In the genomic region with DNA sequence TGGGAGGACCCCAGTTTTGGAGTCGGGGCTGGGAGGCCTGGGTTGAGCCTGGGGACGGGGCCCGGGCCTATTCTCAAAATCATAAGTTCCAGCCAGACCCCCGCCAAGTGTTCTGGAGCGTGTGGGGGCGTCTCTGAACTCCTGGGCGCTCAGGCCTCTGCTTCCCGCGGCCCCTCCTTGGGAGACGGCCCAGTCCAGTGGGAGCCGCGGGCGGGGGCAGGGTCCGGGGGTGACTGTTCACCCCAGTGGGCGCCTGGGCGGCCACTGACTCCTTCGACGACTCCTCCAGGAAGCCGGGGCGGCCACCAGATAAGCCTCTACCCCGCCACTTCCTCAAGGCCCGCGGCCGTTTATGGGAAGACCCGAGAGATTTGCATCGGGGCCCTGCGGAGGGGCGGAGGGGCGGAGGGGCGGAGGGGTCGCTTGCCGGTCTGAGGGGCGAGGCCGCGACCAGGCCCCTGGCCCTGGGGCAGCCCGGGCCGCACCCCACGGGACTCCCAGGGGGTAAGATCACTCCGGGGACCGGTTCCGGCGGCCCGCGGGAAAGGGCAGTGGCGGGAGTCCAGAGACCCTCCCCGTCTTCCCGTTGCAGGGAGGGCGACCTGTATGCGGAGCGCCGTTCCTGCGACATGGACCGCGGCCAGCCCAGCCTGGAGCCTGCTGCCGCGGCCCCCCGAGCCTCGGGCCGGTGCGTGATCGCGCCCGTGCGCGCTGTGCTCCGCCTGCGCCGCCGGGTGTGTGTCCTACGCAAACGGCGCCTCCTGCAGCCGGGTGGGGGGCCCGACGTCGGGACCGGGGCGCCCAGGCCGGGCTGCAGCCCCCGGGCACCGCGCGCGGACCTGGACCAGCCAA, we compare ENCODE assay signal across 8 cellular contexts. TPM values are rescaled to one million over a fixed set of nuclear protein-coding genes. Genes with fewer than 3 reads are reported as not detected.
DNase-seq lines count a peak whose midpoint lies in the region; ATAC-seq, FAIRE-seq and TF ChIP-seq lines count a peak whose summit lies in the region.

No MANE protein-coding gene starts in this region.

- H3K36me3 ChIP-seq in OCI-LY3 (replicated peaks; ENCODE audit: low read depth, low read length): peaks cover 15% of the 10 kb centered on the region
- peaks cover 0 to 12% (median under 1%) of the 10 kb centered on the region in 4 experiments; a peak in 3 of 8 replicates for H3K36me3 ChIP-seq in H1 (ENCODE audit: control insufficient read depth in 2 of 4, insufficient read depth in 4 of 4, low read length in 3 of 4)
- H3K36me3 ChIP-seq in mucosa of stomach (ENCODE audit: control insufficient read depth, insufficient read depth, low read length): no peaks in the 10 kb centered on the region
- H3K36me3 ChIP-seq in Caco-2 (ENCODE audit: control insufficient read depth, insufficient read depth, low read length): no peaks in the 10 kb centered on the region; the same call in 1 of the 2 replicates

- no peaks in the 10 kb centered on the region for H3K27me3 Mint-ChIP-seq in Caco-2 (ENCODE audit: insufficient read depth, unreplicated experiment)

- H2AFZ ChIP-seq in OCI-LY3 (ENCODE audit: low read depth, low read length): no peak overlapping the region
- H2AFZ ChIP-seq in H1 (ENCODE audit: low read length): no peak overlapping the region

- no peak overlapping the region for H4K5ac ChIP-seq in H1 (ENCODE audit: insufficient read length, low read depth, low read length)

- peak overlapping the region; percentile 81 for H3K4me3 ChIP-seq in OCI-LY3 (ENCODE audit: low read length)
- H3K4me3 ChIP-seq in H1 (ENCODE audit: extremely low read depth in 1 of 4, insufficient read depth in 2 of 4, low read depth in 3 of 4, low read length in 4 of 4): peak overlapping the region; percentile 26 to 70 (median 58)
- H3K4me3 ChIP-seq in mucosa of stomach (ENCODE audit: low read length): peak overlapping the region; percentile 67
- H3K4me3 ChIP-seq in Caco-2 (ENCODE audit: low read depth, low read length): no peak overlapping the region

- 11% methylated on average over 64 of the region's 84 CpGs; no CpG with 5 or more reads in 1 of the 2 experiments for WGBS in H1 (ENCODE audit: extremely low coverage in 1 of 2, insufficient coverage in 1 of 2, insufficient read length in 1 of 2, insufficient replicate concordance in 2 of 2, low coverage in 1 of 2, low lambda C conversion rate in 2 of 2, missing lambda C conversion rate in 1 of 2), 2 experiments

- no peak overlapping the region for H2BK20ac ChIP-seq in H1 (ENCODE audit: low read length)

- H2BK15ac ChIP-seq in H1 (ENCODE audit: low read length): no peak overlapping the region

- no peak overlapping the region for H2AK5ac ChIP-seq in H1 (ENCODE audit: low read depth, low read length)

- intact Hi-C loops in Caco-2 (cut with micrococcal nuclease; ENCODE audit: unreplicated experiment): no loop called here

- H3K4me3 Mint-ChIP-seq in Caco-2 (ENCODE audit: unreplicated experiment): no peak overlapping the region

- H3K79me2 ChIP-seq in OCI-LY3 (ENCODE audit: low read length): no peaks in the 10 kb centered on the region
- H3K79me2 ChIP-seq in H1 (ENCODE audit: control insufficient read depth in 1 of 2, insufficient read depth in 2 of 2, low read length in 2 of 2): no peaks in the 10 kb centered on the region

- H4K8ac ChIP-seq in H1 (ENCODE audit: extremely low read depth, insufficient read depth, low read length): peak overlapping the region; percentile 66

- no peak overlapping the region for H3K23ac ChIP-seq in H1 (ENCODE audit: insufficient read length)

- POLR2A ChIA-PET in H1 (lab: Charles Lee; ENCODE audit: partially characterized antibody) (interaction anchor here (0.5 to 47.8 kb wide), 10 partner anchors 9 to 432 kb away, joined by 3 to 1462 read pairs (median 7); partner anchors contain the start of genes CYSRT1, EXD3, NDOR1 and NELFB), Caco-2 (lab: Charles Lee) (no interaction called here)

- peaks cover 39% of the 10 kb centered on the region for H3K36me3 Mint-ChIP-seq in Caco-2 (ENCODE audit: insufficient read depth, unreplicated experiment)

- TF ChIP-seq EP300 in H1 (IDR thresholded peaks at IDR 0.05; ENCODE audit: borderline replicate concordance in 1 of 2, low read depth in 2 of 2, low read length in 2 of 2): no peak

- DNase-seq in H1 (ENCODE audit: low read depth in 1 of 2, low spot score in 2 of 2) (peak in 1 of 2 experiments; percentile 77), activated gamma-delta T cell (lab: John Stamatoyannopoulos, UW) (no peak), Caco-2 (no peak)

- H3K27ac Mint-ChIP-seq in Caco-2 (ENCODE audit: unreplicated experiment): no peak overlapping the region

- peak; percentile 8 for ATAC-seq in GM18868 (IDR thresholded peaks at IDR 0.05; ENCODE audit: unreplicated experiment)
- ATAC-seq in HG03280 (IDR thresholded peaks at IDR 0.05; ENCODE audit: unreplicated experiment): no peak
- no peak for ATAC-seq in HG03139 (IDR thresholded peaks at IDR 0.05; ENCODE audit: unreplicated experiment)

- H2BK12ac ChIP-seq in H1 (ENCODE audit: low read depth, low read length): no peak overlapping the region

- H3K9me3 ChIP-seq in OCI-LY3 (ENCODE audit: insufficient read depth, low read length) (no peaks in the 10 kb centered on the region), H1 (ENCODE audit: insufficient read depth in 2 of 2, low read depth in 1 of 2, low read length in 1 of 2) (no peaks in the 10 kb centered on the region; a peak in 1 of 4 replicates), mucosa of stomach (ENCODE audit: control insufficient read depth, low read length) (no peaks in the 10 kb centered on the region), Caco-2 (0 out of 2 replicates have a peak, but pooled peaks cover 6% of the 10 kb centered on the region)

- no TSS peak for BruUV-seq in Caco-2 (replicated peaks; lab: Mats Ljungman, UMichigan)

- no peaks in the 10 kb centered on the region; the same call in 1 of the 2 replicates for H3K79me1 ChIP-seq in H1 (ENCODE audit: low read depth, low read length)

- peak overlapping the region; percentile 13 for H3K4ac ChIP-seq in H1 (replicated peaks; ENCODE audit: insufficient read length, low read depth, low read length)

- H4K20me1 ChIP-seq in OCI-LY3 (ENCODE audit: insufficient read depth, low read length): no peaks in the 10 kb centered on the region
- peaks cover 0 to 13% of the 10 kb centered on the region in 2 experiments for H4K20me1 ChIP-seq in H1 (replicated peaks in 1 of 2; ENCODE audit: control insufficient read depth in 1 of 2, insufficient read depth in 2 of 2, low read length in 2 of 2)

- H3K27me3 ChIP-seq in OCI-LY3 (ENCODE audit: low read depth, low read length): no peaks in the 10 kb centered on the region
- H3K27me3 ChIP-seq in H1 (replicated peaks in 1 of 4; ENCODE audit: control insufficient read depth in 3 of 4, extremely low read depth in 1 of 4, insufficient read depth in 3 of 4, low read length in 3 of 4): peaks cover 2 to 27% (median 14%) of the 10 kb centered on the region in 4 experiments; a peak in 6 of 7 replicates
- no peaks in the 10 kb centered on the region for H3K27me3 ChIP-seq in mucosa of stomach (ENCODE audit: control insufficient read depth, insufficient read depth, low read length)
- no peaks in the 10 kb centered on the region for H3K27me3 ChIP-seq in Caco-2 (replicated peaks; ENCODE audit: control insufficient read depth, insufficient read depth, low read length)

- no peaks in the 10 kb centered on the region for H3K9me3 Mint-ChIP-seq in Caco-2 (ENCODE audit: unreplicated experiment)

- TF ChIP-seq CTCF in OCI-LY3 (IDR thresholded peaks at IDR 0.05; ENCODE audit: low read depth, low read length) (no peak), H1 (IDR thresholded peaks at IDR 0.05; ENCODE audit: control extremely low read depth in 1 of 3, insufficient read depth in 1 of 3, low read depth in 1 of 3, low read length in 3 of 3) (0 out of 4 replicates have a peak, but pooled peaks of 1 of the 3 experiments have one; percentile 17), Caco-2 (IDR thresholded peaks at IDR 0.05; ENCODE audit: insufficient read depth in 1 of 2, low read depth in 1 of 2, low read length in 1 of 2, severe bottlenecking in 1 of 2, unreplicated experiment in 1 of 2) (no peak)

- H3K4me1 ChIP-seq in OCI-LY3 (ENCODE audit: low read length) (peaks cover 28% of the 10 kb centered on the region), H1 (replicated peaks in 1 of 4; ENCODE audit: control insufficient read depth in 3 of 4, insufficient read depth in 4 of 4, low read length in 3 of 4) (peaks cover 0 to 26% (median 18%) of the 10 kb centered on the region in 4 experiments; a peak in 6 of 7 replicates), mucosa of stomach (ENCODE audit: control insufficient read depth, insufficient read depth, low read length) (peaks cover 44% of the 10 kb centered on the region), Caco-2 (no peaks in the 10 kb centered on the region)

- TF ChIP-seq RAD21 in H1 (IDR thresholded peaks at IDR 0.05 in 1 of 2, conservative IDR thresholded peaks at IDR 0.05 in 1 of 2; ENCODE audit: low read depth in 2 of 2, low read length in 2 of 2): no peak

- H3K9ac ChIP-seq in OCI-LY3 (ENCODE audit: low read length): peak overlapping the region; percentile 84
- no peak overlapping the region; a peak in 1 of 7 replicates for H3K9ac ChIP-seq in H1 (replicated peaks in 1 of 4; ENCODE audit: extremely low read depth in 1 of 4, low read depth in 3 of 4, low read length in 3 of 4)
- H3K9ac ChIP-seq in mucosa of stomach (ENCODE audit: low read length): peak overlapping the region; percentile 93

- TF ChIP-seq POLR2A in H1 (IDR thresholded peaks at IDR 0.05; ENCODE audit: control extremely low read depth in 1 of 2, low read depth in 2 of 2, low read length in 2 of 2): no peak

- H3K56ac ChIP-seq in H1 (replicated peaks; ENCODE audit: insufficient read length, low read depth, low read length): peak overlapping the region; percentile 64

- peak overlapping the region; percentile 60; the same call in 1 of the 2 replicates for H2BK5ac ChIP-seq in H1 (ENCODE audit: low read depth, low read length)

- H3K18ac ChIP-seq in H1 (ENCODE audit: extremely low read depth, low read length): peak overlapping the region; percentile 68

- H3K4me1 Mint-ChIP-seq in Caco-2 (ENCODE audit: low read depth, unreplicated experiment): no peaks in the 10 kb centered on the region

- H4K91ac ChIP-seq in H1 (replicated peaks; ENCODE audit: insufficient read length, low read length): peak overlapping the region; percentile 73

- no peak for FAIRE-seq in H1 (lab: Jason Lieb, UNC)

- CTCF ChIA-PET in H1 (lab: Charles Lee; ENCODE audit: partially characterized antibody) (interaction anchor here (0.7 to 2.7 kb wide), 11 partner anchors 9 to 210 kb away, joined by 3 to 10 read pairs (median 3); partner anchors contain the start of genes NELFB, NRARP and STPG3), Caco-2 (lab: Charles Lee) (no interaction called here)

- peaks cover 13% of the 10 kb centered on the region; the same call in 1 of the 2 replicates for H3K23me2 ChIP-seq in H1 (ENCODE audit: low read depth, low read length)

- H3K27ac ChIP-seq in OCI-LY3 (ENCODE audit: low read length): peak overlapping the region; percentile 58
- H3K27ac ChIP-seq in H1 (ENCODE audit: low read depth, low read length): no peak overlapping the region

- H3K14ac ChIP-seq in H1 (ENCODE audit: insufficient read length): no peak overlapping the region

- H3K4me2 ChIP-seq in OCI-LY3 (ENCODE audit: low read length): peak overlapping the region; percentile 79
- H3K4me2 ChIP-seq in H1 (ENCODE audit: insufficient read depth in 1 of 2, low read depth in 2 of 2, low read length in 2 of 2): peak overlapping the region; percentile 58 to 80; a peak in 3 of 4 replicates

- no peak overlapping the region for H2BK120ac ChIP-seq in H1 (replicated peaks; ENCODE audit: low read depth, low read length)

RNA-seq across cellular contexts. Expression of gene TOR4A, which starts 0.8 kb away (rescaled TPM):
- 9.2 and 9.3 TPM in 2 replicates for total RNA-seq in H1 (2021; fragmentation: NEBNext Ultra II Directional; extraction: Animal tissue kit (Norgen Biotek cat#: 25700))
- 8.4 and 11.4 TPM in 2 replicates for polyA plus RNA-seq in H1 (2011; rRNA removed)
- polyA plus RNA-seq in H1 (2011; cell fraction: cytosol; rRNA removed): 6.6 TPM
- polyA plus RNA-seq in H1 (2011; cell fraction: nucleus; rRNA removed): 11.1 TPM
- polyA plus RNA-seq in H1 (2012, experiment 1 of 2): 3.5 to 6.6 TPM (median 5.8 TPM) in 4 replicates
- polyA plus RNA-seq in H1 (2012, experiment 2 of 2): 5.1 TPM
- polyA plus RNA-seq in H1 (2013, experiment 1 of 2): 12.1 TPM
- polyA plus RNA-seq in H1 (2013, experiment 2 of 2): 12.3 TPM
- 2.7 TPM in 2 replicates for polyA minus RNA-seq in H1 (2011; rRNA and poly(A)+ RNA removed)
- 10.6 TPM for polyA minus RNA-seq in H1 (2011; cell fraction: cytosol; rRNA and poly(A)+ RNA removed)
- polyA minus RNA-seq in H1 (2011; cell fraction: nucleus; rRNA and poly(A)+ RNA removed): 9.7 TPM
- total RNA-seq in Caco-2 (2022): 1.8 and 1.9 TPM in 2 replicates

RNA-seq across cellular contexts. Expression of gene NELFB, which starts 23.2 kb away (rescaled TPM):
- total RNA-seq in H1 (2021; fragmentation: NEBNext Ultra II Directional; extraction: Animal tissue kit (Norgen Biotek cat#: 25700)): 70.8 and 78.0 TPM in 2 replicates
- polyA plus RNA-seq in H1 (2011; rRNA removed): 57.6 and 86.5 TPM in 2 replicates
- 76.0 TPM for polyA plus RNA-seq in H1 (2011; cell fraction: cytosol; rRNA removed)
- 88.6 TPM for polyA plus RNA-seq in H1 (2011; cell fraction: nucleus; rRNA removed)
- polyA plus RNA-seq in H1 (2012, experiment 1 of 2): 60.2 to 87.1 TPM (median 80.4 TPM) in 4 replicates
- polyA plus RNA-seq in H1 (2012, experiment 2 of 2): 79.8 TPM
- 37.9 TPM for polyA plus RNA-seq in H1 (2013, experiment 1 of 2)
- 37.5 TPM for polyA plus RNA-seq in H1 (2013, experiment 2 of 2)
- polyA minus RNA-seq in H1 (2011; rRNA and poly(A)+ RNA removed): 38.7 and 47.9 TPM in 2 replicates
- polyA minus RNA-seq in H1 (2011; cell fraction: cytosol; rRNA and poly(A)+ RNA removed): 49.8 TPM
- 27.2 TPM for polyA minus RNA-seq in H1 (2011; cell fraction: nucleus; rRNA and poly(A)+ RNA removed)
- total RNA-seq in Caco-2 (2022): 79.1 and 79.8 TPM in 2 replicates

RNA-seq across cellular contexts. Expression of gene NRARP, which starts 23.8 kb away (rescaled TPM):
- 35.4 and 37.2 TPM in 2 replicates for total RNA-seq in H1 (2021; fragmentation: NEBNext Ultra II Directional; extraction: Animal tissue kit (Norgen Biotek cat#: 25700))
- polyA plus RNA-seq in H1 (2011; rRNA removed): 32.5 and 52.0 TPM in 2 replicates
- polyA plus RNA-seq in H1 (2011; cell fraction: cytosol; rRNA removed): 27.2 TPM
- 23.8 TPM for polyA plus RNA-seq in H1 (2011; cell fraction: nucleus; rRNA removed)
- polyA plus RNA-seq in H1 (2012, experiment 1 of 2): 13.6 to 21.0 TPM (median 17.4 TPM) in 4 replicates
- polyA plus RNA-seq in H1 (2012, experiment 2 of 2): 10.2 TPM
- polyA plus RNA-seq in H1 (2013, experiment 1 of 2): 18.6 TPM
- 18.9 TPM for polyA plus RNA-seq in H1 (2013, experiment 2 of 2)
- 4.4 and 6.2 TPM in 2 replicates for polyA minus RNA-seq in H1 (2011; rRNA and poly(A)+ RNA removed)
- polyA minus RNA-seq in H1 (2011; cell fraction: cytosol; rRNA and poly(A)+ RNA removed): 23.5 TPM
- 36.3 TPM for polyA minus RNA-seq in H1 (2011; cell fraction: nucleus; rRNA and poly(A)+ RNA removed)
- 22.1 and 24.7 TPM in 2 replicates for total RNA-seq in Caco-2 (2022)

RNA-seq across cellular contexts. Expression of gene STPG3, which starts 27.2 kb away (rescaled TPM):
- not detected in 2 replicates for total RNA-seq in H1 (2021; fragmentation: NEBNext Ultra II Directional; extraction: Animal tissue kit (Norgen Biotek cat#: 25700))
- polyA plus RNA-seq in H1 (2011; rRNA removed): 0.14 TPM in 1 of 2 replicates, not detected in the other
- not detected for polyA plus RNA-seq in H1 (2011; cell fraction: cytosol; rRNA removed)
- polyA plus RNA-seq in H1 (2011; cell fraction: nucleus; rRNA removed): 0.43 TPM
- polyA plus RNA-seq in H1 (2012, experiment 1 of 2): 0.42 to 0.67 TPM (median 0.61 TPM) in 3 of 4 replicates, not detected in the other
- polyA plus RNA-seq in H1 (2012, experiment 2 of 2): 0.30 TPM
- 0.06 TPM for polyA plus RNA-seq in H1 (2013, experiment 1 of 2)
- not detected for polyA plus RNA-seq in H1 (2013, experiment 2 of 2)
- polyA minus RNA-seq in H1 (2011; rRNA and poly(A)+ RNA removed): not detected in 2 replicates
- polyA minus RNA-seq in H1 (2011; cell fraction: cytosol; rRNA and poly(A)+ RNA removed): not detected
- not detected for polyA minus RNA-seq in H1 (2011; cell fraction: nucleus; rRNA and poly(A)+ RNA removed)
- total RNA-seq in Caco-2 (2022): not detected in 2 replicates

RNA-seq across cellular contexts. Expression of gene TUBB4B, which starts 37.2 kb away (rescaled TPM):
- total RNA-seq in H1 (2021; fragmentation: NEBNext Ultra II Directional; extraction: Animal tissue kit (Norgen Biotek cat#: 25700)): 307 and 311 TPM in 2 replicates
- polyA plus RNA-seq in H1 (2011; rRNA removed): 280 and 342 TPM in 2 replicates
- 348 TPM for polyA plus RNA-seq in H1 (2011; cell fraction: cytosol; rRNA removed)
- 340 TPM for polyA plus RNA-seq in H1 (2011; cell fraction: nucleus; rRNA removed)
- 226 to 351 TPM (median 341 TPM) in 4 replicates for polyA plus RNA-seq in H1 (2012, experiment 1 of 2)
- 349 TPM for polyA plus RNA-seq in H1 (2012, experiment 2 of 2)
- 214 TPM for polyA plus RNA-seq in H1 (2013, experiment 1 of 2)
- 205 TPM for polyA plus RNA-seq in H1 (2013, experiment 2 of 2)
- 150 and 158 TPM in 2 replicates for polyA minus RNA-seq in H1 (2011; rRNA and poly(A)+ RNA removed)
- 145 TPM for polyA minus RNA-seq in H1 (2011; cell fraction: cytosol; rRNA and poly(A)+ RNA removed)
- 92.9 TPM for polyA minus RNA-seq in H1 (2011; cell fraction: nucleus; rRNA and poly(A)+ RNA removed)
- 481 and 487 TPM in 2 replicates for total RNA-seq in Caco-2 (2022)

Comparison
In these comparisons a context has a peak if more than half of its experiments do, and no peak if none do; other contexts are left out.
1. H3K9ac ChIP-seq: peak in OCI-LY3 (single experiment) and mucosa of stomach (single experiment); none in H1 (0 of 4).